In genomic region chr9:5910413-5911057, GRCh38 we compare ENCODE assay signal across 26 cellular contexts. TPM values are rescaled to one million over a fixed set of nuclear protein-coding genes. Genes with fewer than 3 reads are reported as not detected.
A peak's percentile ranks its signal among the peaks of the same experiment; 100 is the strongest.
DNase-seq lines count a peak whose midpoint lies in the region; ATAC-seq and TF ChIP-seq lines count a peak whose summit lies in the region.
"Had no signal": no experiment of that assay in that cellular context is flagged by ENCODE, and none has a peak within 500 bp of the region (broad histone marks: within the 10 kb centered on the region; RNA-seq: fewer than 3 reads in every experiment).

No MANE protein-coding gene starts in this region.

- H3K27me3 ChIP-seq in mesenchymal stem cell (ENCODE audit: control insufficient read depth in 1 of 2, insufficient read depth in 1 of 2, low read length in 2 of 2) (no peaks in the 10 kb centered on the region), psoas muscle (ENCODE audit: insufficient read depth in 3 of 3, low read length in 2 of 3) (no peaks in the 10 kb centered on the region)
- H3K27me3 ChIP-seq: esophagus squamous epithelium, neutrophil, suprapubic skin had no signal

- no peak overlapping the region for H2BK15ac ChIP-seq in mesenchymal stem cell (ENCODE audit: low read depth, poor library complexity, severe bottlenecking)

- H2BK120ac ChIP-seq in mesenchymal stem cell (ENCODE audit: low read depth, low read length) = no peak overlapping the region

- H3K36me3 ChIP-seq in mesenchymal stem cell (ENCODE audit: control insufficient read depth in 1 of 2, insufficient read depth in 2 of 2, low read depth in 1 of 2, low read length in 2 of 2) (peaks cover 2 to 31% of the 10 kb centered on the region in 2 experiments), psoas muscle (ENCODE audit: insufficient read depth in 1 of 2, low read depth in 1 of 2) (peaks cover 2 to 46% of the 10 kb centered on the region in 2 donors)

- no peak overlapping the region for H3K4me2 ChIP-seq in mesenchymal stem cell (ENCODE audit: low read length, poor library complexity, severe bottlenecking)

- no peak overlapping the region for H3K4ac ChIP-seq in mesenchymal stem cell (ENCODE audit: low read depth in 1 of 2, low read length in 2 of 2)

- H3K79me1 ChIP-seq in mesenchymal stem cell (replicated peaks; ENCODE audit: low read length, poor library complexity, severe bottlenecking) = no peaks in the 10 kb centered on the region

- intact Hi-C loops in psoas muscle (cut with DNase I) = no loop called here

- no peaks in the 10 kb centered on the region for H3K4me1 ChIP-seq in mesenchymal stem cell (ENCODE audit: control insufficient read depth, insufficient read depth, low read depth, low read length)
- no peaks in the 10 kb centered on the region for H3K4me1 ChIP-seq in psoas muscle
- H3K4me1 ChIP-seq: esophagus squamous epithelium, suprapubic skin had no signal

- H3K9me3 ChIP-seq in mesenchymal stem cell (ENCODE audit: control insufficient read depth, low read length) (no peaks in the 10 kb centered on the region), psoas muscle (no peaks in the 10 kb centered on the region)
- H3K9me3 ChIP-seq: esophagus squamous epithelium, neutrophil, suprapubic skin had no signal

- H2BK5ac ChIP-seq in mesenchymal stem cell (ENCODE audit: low read depth, low read length, poor library complexity, severe bottlenecking) = no peak overlapping the region

- H2BK12ac ChIP-seq in mesenchymal stem cell (ENCODE audit: low read length in 2 of 2) = no peak overlapping the region

- TF ChIP-seq CTCF in psoas muscle (IDR thresholded peaks at IDR 0.05) = no peak

- no peak overlapping the region for H3K4me3 Mint-ChIP-seq in activated T-cell treated with anti-CD3 and anti-CD28 coated beads, Interleukin-2, amount 50 U/mL, for 4 hours
- no peak overlapping the region for H3K4me3 Mint-ChIP-seq in activated naive CD8-positive, alpha-beta T cell treated with anti-CD3 and anti-CD28 coated beads for 36 hours
- H3K4me3 Mint-ChIP-seq: brain; CD8-positive, alpha-beta T cell; dendritic cell treated with granulocyte-macrophage colony-stimulating factor and Interleukin-4, amounts not matched to agents 40 ng/mL and 50 ng/mL, for 4 days; IgD-negative memory B cell; T-cell had no signal

- no peaks in the 10 kb centered on the region for H3K9me3 Mint-ChIP-seq in activated T-cell treated with anti-CD3 and anti-CD28 coated beads, Interleukin-2, amount 50 U/mL, for 4 hours
- no peaks in the 10 kb centered on the region for H3K9me3 Mint-ChIP-seq in activated naive CD8-positive, alpha-beta T cell treated with anti-CD3 and anti-CD28 coated beads for 36 hours
- H3K9me3 Mint-ChIP-seq: brain; CD8-positive, alpha-beta T cell; dendritic cell treated with granulocyte-macrophage colony-stimulating factor and Interleukin-4, amounts not matched to agents 40 ng/mL and 50 ng/mL, for 4 days; IgD-negative memory B cell; T-cell had no signal

- peak overlapping the region; percentile 28 for H3K9ac ChIP-seq in mesenchymal stem cell (ENCODE audit: low read length)

- no peak overlapping the region for H4K91ac ChIP-seq in mesenchymal stem cell (ENCODE audit: low read length)

- H3K36me3 Mint-ChIP-seq in activated T-cell treated with anti-CD3 and anti-CD28 coated beads, Interleukin-2, amount 50 U/mL, for 4 hours (ENCODE audit: insufficient read depth) = peaks cover 15% of the 10 kb centered on the region
- peaks cover 5% of the 10 kb centered on the region for H3K36me3 Mint-ChIP-seq in activated naive CD8-positive, alpha-beta T cell treated with anti-CD3 and anti-CD28 coated beads for 36 hours

- H3K4me3 ChIP-seq in mesenchymal stem cell (ENCODE audit: insufficient read depth in 1 of 2, low read depth in 1 of 2, low read length in 2 of 2) (no peak overlapping the region), psoas muscle (no peak overlapping the region)
- H3K4me3 ChIP-seq: esophagus squamous epithelium, suprapubic skin had no signal

- ATAC-seq in activated T-cell treated with anti-CD3 and anti-CD28 coated beads, Interleukin-2, amount 50 U/mL, for 4 hours = peak; percentile 53 to 60
- ATAC-seq in HG03354 (IDR thresholded peaks at IDR 0.05; ENCODE audit: poor library complexity, severe bottlenecking, unreplicated experiment) (no peak), psoas muscle (no peak)
- ATAC-seq: CD8-positive, alpha-beta T cell; T-cell had no signal

- no peak overlapping the region for H3K23ac ChIP-seq in mesenchymal stem cell (ENCODE audit: low read length in 2 of 2)

- no peak for DNase-seq in activated T-cell treated with anti-CD3 and anti-CD28 coated beads, Interleukin-2, amount 50 U/mL, for 4 hours
- DNase-seq in activated T-cell treated with anti-CD3 and anti-CD28 coated beads for 4 hours (no peak), OCI-M1 (lab: John Stamatoyannopoulos, UW) (peak; percentile 94), mesenchymal stem cell (no peak), NCI-H774 (lab: John Stamatoyannopoulos, UW) (no peak), psoas muscle (no peak)
- peak; percentile 16 for DNase-seq in activated naive CD8-positive, alpha-beta T cell treated with anti-CD3 and anti-CD28 coated beads for 36 hours
- DNase-seq: activated CD4-positive, CD25-positive, alpha-beta regulatory T cell; activated effector memory CD4-positive, alpha-beta T cell treated with Interleukin-2 at 50 U/mL for 16 hours; CD8-positive, alpha-beta T cell; DMS79 treated with DMSO at 0.1 percent for 48 hours; esophagus squamous epithelium; hippocampal formation; kidney glomerular epithelial cell; midbrain; NCI-H1092 treated with DMSO at 0.1 percent for 48 hours; NCI-H526 treated with DMSO at 0.1 percent for 48 hours; retina; T-cell had no signal

- 97% methylated on average over 1 of the region's 1 CpG for WGBS in mesenchymal stem cell
- 83 to 100% (median 96%) methylated on average over 1 of the region's 1 CpG for WGBS in psoas muscle, 3 donors

- H3K14ac ChIP-seq in mesenchymal stem cell (ENCODE audit: low read length in 2 of 2) = peak overlapping the region in 1 of 2 experiments; percentile 29

- no peak overlapping the region for H4K8ac ChIP-seq in mesenchymal stem cell (ENCODE audit: low read length)

- peak overlapping the region; percentile 73 for H3K27ac Mint-ChIP-seq in activated naive CD8-positive, alpha-beta T cell treated with anti-CD3 and anti-CD28 coated beads for 36 hours
- H3K27ac Mint-ChIP-seq: brain; CD8-positive, alpha-beta T cell; dendritic cell treated with granulocyte-macrophage colony-stimulating factor and Interleukin-4, amounts not matched to agents 40 ng/mL and 50 ng/mL, for 4 days; IgD-negative memory B cell; T-cell had no signal

- H3K18ac ChIP-seq in mesenchymal stem cell (ENCODE audit: low read depth in 1 of 2, low read length in 2 of 2) = no peak overlapping the region

- H2AFZ ChIP-seq in mesenchymal stem cell (ENCODE audit: low read depth, low read length) = no peak overlapping the region

- H3K4me1 Mint-ChIP-seq in activated T-cell treated with anti-CD3 and anti-CD28 coated beads, Interleukin-2, amount 50 U/mL, for 4 hours (ENCODE audit: low read depth) = peaks cover 11% of the 10 kb centered on the region
- peaks cover 8% of the 10 kb centered on the region for H3K4me1 Mint-ChIP-seq in activated naive CD8-positive, alpha-beta T cell treated with anti-CD3 and anti-CD28 coated beads for 36 hours
- H3K4me1 Mint-ChIP-seq: brain, IgD-negative memory B cell, T-cell had no signal

- H3K27ac ChIP-seq in mesenchymal stem cell (ENCODE audit: low read length, poor library complexity, severe bottlenecking) (no peak overlapping the region), psoas muscle (no peak overlapping the region)
- H3K27ac ChIP-seq: esophagus squamous epithelium, neutrophil, RWPE1, suprapubic skin had no signal

- H3K27me3 Mint-ChIP-seq in activated T-cell treated with anti-CD3 and anti-CD28 coated beads, Interleukin-2, amount 50 U/mL, for 4 hours (ENCODE audit: low read depth) = no peaks in the 10 kb centered on the region
- H3K27me3 Mint-ChIP-seq in activated naive CD8-positive, alpha-beta T cell treated with anti-CD3 and anti-CD28 coated beads for 36 hours = no peaks in the 10 kb centered on the region
- H3K27me3 Mint-ChIP-seq: brain; dendritic cell treated with granulocyte-macrophage colony-stimulating factor and Interleukin-4, amounts not matched to agents 40 ng/mL and 50 ng/mL, for 4 days; IgD-negative memory B cell; T-cell had no signal

- no peak overlapping the region for H2AK5ac ChIP-seq in mesenchymal stem cell (ENCODE audit: low read length, severe bottlenecking)

RNA-seq across cellular contexts. Expression of gene MLANA, which starts 19.8 kb away (rescaled TPM):
- not detected for total RNA-seq in activated T-cell treated with anti-CD3 and anti-CD28 coated beads, Interleukin-2, amount 50 U/mL, for 4 hours
- not detected for total RNA-seq in activated naive CD8-positive, alpha-beta T cell treated with anti-CD3 and anti-CD28 coated beads for 36 hours
- polyA plus RNA-seq in mesenchymal stem cell (2013, experiment 1 of 2) = not detected
- not detected for polyA plus RNA-seq in mesenchymal stem cell (2013, experiment 2 of 2)
- total RNA-seq in psoas muscle = not detected
- under 1 TPM in 1 of 3 donors, not detected in 2; 0.03 TPM for polyA plus RNA-seq in psoas muscle
- total RNA-seq: CD8-positive, alpha-beta T cell; esophagus squamous epithelium; T-cell had no signal
- polyA plus RNA-seq: IgD-negative memory B cell had no signal

Comparison
In these comparisons a context has a peak if more than half of its experiments do, and no peak if none do; other contexts are left out.
1. ATAC-seq: peak in activated T-cell treated with anti-CD3 and anti-CD28 coated beads, Interleukin-2, amount 50 U/mL, for 4 hours (2 of 2); none in HG03354 (single experiment) and psoas muscle (0 of 4).
2. DNase-seq: peak in OCI-M1 (single experiment) and activated naive CD8-positive, alpha-beta T cell treated with anti-CD3 and anti-CD28 coated beads for 36 hours (single experiment); none in activated T-cell treated with anti-CD3 and anti-CD28 coated beads, Interleukin-2, amount 50 U/mL, for 4 hours (single experiment), activated T-cell treated with anti-CD3 and anti-CD28 coated beads for 4 hours (single experiment), mesenchymal stem cell (single experiment), NCI-H774 (single experiment) and psoas muscle (0 of 2).